In the genomic region with DNA sequence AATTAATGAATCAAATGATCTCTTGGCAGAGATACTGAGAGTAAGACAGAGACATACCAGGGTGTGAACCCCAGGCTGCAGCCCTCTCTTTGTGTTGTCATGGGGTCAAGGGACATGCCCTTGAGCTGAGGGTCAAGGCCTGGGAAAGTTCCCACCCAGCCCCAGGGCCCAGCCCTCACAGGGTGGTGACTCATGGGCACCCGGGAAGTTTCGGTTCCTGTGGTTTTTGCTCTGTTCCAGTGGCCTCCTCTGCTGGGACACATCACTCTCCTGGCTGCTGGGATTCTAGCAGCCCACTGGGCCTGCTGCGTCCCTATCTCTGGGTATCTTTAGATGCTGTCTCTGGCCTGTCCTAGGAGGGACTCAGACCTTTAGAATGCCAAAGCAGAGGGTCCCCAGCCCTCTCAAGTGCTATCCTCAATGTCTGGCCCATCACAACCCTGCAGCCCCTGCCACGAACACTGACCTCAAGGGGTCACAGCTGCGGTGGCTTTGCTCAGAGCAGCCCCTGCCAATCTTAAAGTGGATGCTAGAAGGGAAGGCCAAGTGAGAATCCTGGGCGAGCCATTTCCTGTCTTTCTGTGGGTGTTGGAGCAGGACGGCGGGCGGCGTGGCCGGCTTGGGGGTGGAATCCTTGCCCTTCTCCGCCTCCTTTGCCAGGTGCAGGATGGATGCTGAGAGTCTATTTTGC, we compare ENCODE assay signal across 10 cellular contexts.
DNase-seq lines count a peak whose midpoint lies in the region; ATAC-seq and TF ChIP-seq lines count a peak whose summit lies in the region.
"Had no signal": no experiment of that assay in that cellular context is flagged by ENCODE, and none has a peak within 500 bp of the region (broad histone marks: within the 10 kb centered on the region; RNA-seq: fewer than 3 reads in every experiment).

No MANE protein-coding gene starts in this region.

- peak; percentile 77 for DNase-seq in EH (ENCODE audit: low read depth)
- DNase-seq in MG63, result peak; percentile 80
- peak; percentile 52 for DNase-seq in choroid plexus epithelial cell (ENCODE audit: low read depth)
- no peak for DNase-seq in neural crest cell (ENCODE audit: low read depth, low spot score)
- no peak for DNase-seq in CD8-positive, alpha-beta memory T cell
- DNase-seq in dedifferentiated amniotic fluid mesenchymal stem cell (ENCODE audit: extremely low spot score), result no peak
- DNase-seq: NCI-H2029 treated with DMSO at 0.1 percent for 48 hours had no signal

- no peak for TF ChIP-seq POLR2A in gastroesophageal sphincter (IDR thresholded peaks at IDR 0.05)

- H3K36me3 Mint-ChIP-seq in neural crest cell (ENCODE audit: low read depth), result no peaks in the 10 kb centered on the region
- H3K36me3 Mint-ChIP-seq in CD8-positive, alpha-beta memory T cell, result no peaks in the 10 kb centered on the region
- H3K36me3 Mint-ChIP-seq: mesothelial cell of epicardium had no signal

- POLR2A ChIA-PET in CD8-positive, alpha-beta memory T cell (lab: Charles Lee), result no interaction called here

- H3K4me1 Mint-ChIP-seq in neural crest cell, result peaks cover 54% of the 10 kb centered on the region
- peaks cover 18 to 37% (median 25%) of the 10 kb centered on the region in 3 donors for H3K4me1 Mint-ChIP-seq in CD8-positive, alpha-beta memory T cell

- H3K36me3 ChIP-seq in MG63 (no peaks in the 10 kb centered on the region), gastroesophageal sphincter (no peaks in the 10 kb centered on the region)
- H3K36me3 ChIP-seq in CD8-positive, alpha-beta memory T cell (ENCODE audit: insufficient read depth, low read length), result no peaks in the 10 kb centered on the region

- ATAC-seq in gastroesophageal sphincter (no peak), GM21528 (IDR thresholded peaks at IDR 0.05; ENCODE audit: low FRiP score, unreplicated experiment) (no peak)

- no peak overlapping the region for H3K4me3 Mint-ChIP-seq in neural crest cell
- no peak overlapping the region for H3K4me3 Mint-ChIP-seq in CD8-positive, alpha-beta memory T cell
- H3K4me3 Mint-ChIP-seq: mesothelial cell of epicardium had no signal

- H3K27me3 ChIP-seq in MG63, result no peaks in the 10 kb centered on the region
- no peaks in the 10 kb centered on the region for H3K27me3 ChIP-seq in gastroesophageal sphincter
- H3K27me3 ChIP-seq in CD8-positive, alpha-beta memory T cell (ENCODE audit: insufficient read depth, low read length, poor library complexity, severe bottlenecking), result no peaks in the 10 kb centered on the region

- H3K4me3 ChIP-seq in MG63, result no peak overlapping the region
- no peak overlapping the region for H3K4me3 ChIP-seq in choroid plexus epithelial cell (ENCODE audit: low read depth, low read length)
- no peak overlapping the region for H3K4me3 ChIP-seq in gastroesophageal sphincter
- H3K4me3 ChIP-seq in CD8-positive, alpha-beta memory T cell (ENCODE audit: low read length), result no peak overlapping the region

- H3K27me3 Mint-ChIP-seq in neural crest cell (ENCODE audit: low read depth), result peaks cover 5% of the 10 kb centered on the region
- peaks cover 0 to 2% of the 10 kb centered on the region in 2 donors for H3K27me3 Mint-ChIP-seq in CD8-positive, alpha-beta memory T cell

- CTCF ChIA-PET in CD8-positive, alpha-beta memory T cell (lab: Charles Lee), result interaction anchor here (1.2 kb wide), 1 partner anchor 13 kb away, joined by 5 read pairs; no protein-coding TSS in a partner anchor

- no peak overlapping the region for H3K27ac ChIP-seq in gastroesophageal sphincter
- no peak overlapping the region for H3K27ac ChIP-seq in CD8-positive, alpha-beta memory T cell (ENCODE audit: low read depth, low read length)

- no peaks in the 10 kb centered on the region for H3K4me1 ChIP-seq in gastroesophageal sphincter
- H3K4me1 ChIP-seq in CD8-positive, alpha-beta memory T cell (ENCODE audit: insufficient read depth, low read length), result peaks cover 38% of the 10 kb centered on the region

- no peaks in the 10 kb centered on the region for H3K9me3 ChIP-seq in MG63
- no peaks in the 10 kb centered on the region for H3K9me3 ChIP-seq in gastroesophageal sphincter
- H3K9me3 ChIP-seq in CD8-positive, alpha-beta memory T cell (ENCODE audit: low read length), result no peaks in the 10 kb centered on the region

- H3K9me3 Mint-ChIP-seq in neural crest cell, result no peaks in the 10 kb centered on the region
- H3K9me3 Mint-ChIP-seq in CD8-positive, alpha-beta memory T cell, result no peaks in the 10 kb centered on the region
- H3K9me3 Mint-ChIP-seq: mesothelial cell of epicardium had no signal

- TF ChIP-seq EP300 in gastroesophageal sphincter (IDR thresholded peaks at IDR 0.05), result no peak

- H3K27ac Mint-ChIP-seq in neural crest cell (ENCODE audit: unreplicated experiment), result peak overlapping the region; percentile 75
- peak overlapping the region in 1 of 8 donors; percentile 71 for H3K27ac Mint-ChIP-seq in CD8-positive, alpha-beta memory T cell
- H3K27ac Mint-ChIP-seq: mesothelial cell of epicardium had no signal

- 81% methylated on average over 3 of the region's 12 CpGs; no CpG with 5 or more reads in 1 of the 2 donors for WGBS in gastroesophageal sphincter (ENCODE audit: low coverage in 1 of 2), 2 donors

- no peak for TF ChIP-seq CTCF in choroid plexus epithelial cell (conservative IDR thresholded peaks at IDR 0.05; ENCODE audit: low read depth, low read length)
- TF ChIP-seq CTCF in neural crest cell (conservative IDR thresholded peaks at IDR 0.05), result no peak
- TF ChIP-seq CTCF in gastroesophageal sphincter (IDR thresholded peaks at IDR 0.05), result no peak

Comparison
In these comparisons a context has a peak if more than half of its experiments do, and no peak if none do; other contexts are left out.
1. DNase-seq: peak in EH (single experiment), MG63 (single experiment) and choroid plexus epithelial cell (single experiment); none in neural crest cell (single experiment), CD8-positive, alpha-beta memory T cell (0 of 5) and dedifferentiated amniotic fluid mesenchymal stem cell (single experiment).